ENCODE assay signal across 18 cellular contexts in the genomic region with DNA sequence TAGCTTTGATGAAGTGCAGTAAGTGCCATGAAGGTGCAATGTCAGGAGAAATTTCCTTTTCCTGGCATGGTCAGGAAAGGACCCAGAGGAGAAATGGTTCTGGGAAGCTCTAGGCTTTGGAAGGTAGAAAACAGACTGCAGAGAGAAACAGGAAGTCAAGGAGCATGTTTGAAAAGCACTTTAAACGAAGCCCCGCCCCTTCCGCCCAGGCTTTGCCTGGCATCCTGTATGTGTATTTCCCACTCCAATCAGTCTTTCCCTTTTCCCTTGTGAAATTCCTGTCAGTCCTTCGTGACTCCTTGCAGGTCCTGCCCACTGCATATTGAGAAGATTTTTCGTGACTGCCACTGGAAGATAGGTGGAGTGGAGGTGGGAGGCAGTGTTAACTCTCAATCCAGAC.
DNase-seq lines count a peak whose midpoint lies in the region; ATAC-seq and TF ChIP-seq lines count a peak whose summit lies in the region.
"Had no signal": no experiment of that assay in that cellular context is flagged by ENCODE, and none has a peak within 500 bp of the region (broad histone marks: within the 10 kb centered on the region; RNA-seq: fewer than 3 reads in every experiment).

No MANE protein-coding gene starts in this region.

- H3K36me3 Mint-ChIP-seq in endothelial cell (ENCODE audit: low read depth, unreplicated experiment) = peaks cover 4% of the 10 kb centered on the region
- H3K36me3 Mint-ChIP-seq in activated CD4-positive, alpha-beta T cell treated with anti-CD3 and anti-CD28 coated beads for 36 hours (ENCODE audit: low read depth) = no peaks in the 10 kb centered on the region

- DNase-seq in NCI-H1417 (lab: John Stamatoyannopoulos, UW) (peak in 2 of 3 experiments; percentile 14 to 26), NCI-H1417 treated with DMSO at 0.1 percent for 48 hours (lab: John Stamatoyannopoulos, UW) (no peak), NCI-H69 (lab: John Stamatoyannopoulos, UW) (peak; percentile 4), endothelial cell (ENCODE audit: low spot score) (peak; percentile 62), pulmonary artery endothelial cell (ENCODE audit: low read depth, low spot score) (peak; percentile 48), hepatic stellate cell (ENCODE audit: low spot score) (no peak), HPDE6-E6E7 (ENCODE audit: extremely low spot score) (no peak)
- no peak for DNase-seq in activated CD4-positive, alpha-beta T cell treated with anti-CD3 and anti-CD28 coated beads for 36 hours
- DNase-seq: activated effector memory CD4-positive, alpha-beta T cell treated with Interleukin-2 at 50 U/mL for 16 hours; DMS79; effector CD4-positive, alpha-beta T cell; midbrain; NCI-H1930; NCI-H82; stimulated activated naive CD8-positive, alpha-beta T cell treated with anti-CD3 and anti-CD28 coated beads, Interleukin-15, Interleukin-2, amounts not matched to agents 100 U/mL and 50 U/mL, for 24 hours had no signal

- H3K27ac Mint-ChIP-seq in endothelial cell (ENCODE audit: unreplicated experiment) = peak overlapping the region; percentile 98
- H3K27ac Mint-ChIP-seq in activated CD4-positive, alpha-beta T cell treated with anti-CD3 and anti-CD28 coated beads for 36 hours = no peak overlapping the region
- H3K27ac Mint-ChIP-seq: T-helper 1 cell treated with Interleukin-12 subunit alpha and Interleukin-12 subunit beta and Interleukin-4 antibody, amounts not matched to agents 30 μg/mL and 1 μg/mL, for 36 hours had no signal

- no peaks in the 10 kb centered on the region for H3K27me3 Mint-ChIP-seq in endothelial cell (ENCODE audit: unreplicated experiment)
- no peaks in the 10 kb centered on the region for H3K27me3 Mint-ChIP-seq in activated CD4-positive, alpha-beta T cell treated with anti-CD3 and anti-CD28 coated beads for 36 hours

- peaks cover 28% of the 10 kb centered on the region for H3K4me1 Mint-ChIP-seq in endothelial cell (ENCODE audit: unreplicated experiment)
- no peaks in the 10 kb centered on the region for H3K4me1 Mint-ChIP-seq in activated CD4-positive, alpha-beta T cell treated with anti-CD3 and anti-CD28 coated beads for 36 hours

- peak overlapping the region; percentile 66 for H3K4me3 Mint-ChIP-seq in endothelial cell (ENCODE audit: unreplicated experiment)
- H3K4me3 Mint-ChIP-seq in activated CD4-positive, alpha-beta T cell treated with anti-CD3 and anti-CD28 coated beads for 36 hours = no peak overlapping the region
- H3K4me3 Mint-ChIP-seq: neural crest cell; T-helper 1 cell treated with Interleukin-12 subunit alpha and Interleukin-12 subunit beta and Interleukin-4 antibody, amounts not matched to agents 30 μg/mL and 1 μg/mL, for 36 hours had no signal

- CTCF ChIA-PET in activated CD4-positive, alpha-beta T cell treated with anti-CD3 and anti-CD28 coated beads for 36 hours (lab: Charles Lee) = no interaction called here

- no peak for TF ChIP-seq CTCF in endothelial cell (IDR thresholded peaks at IDR 0.05; ENCODE audit: unreplicated experiment)

- intact Hi-C loops in activated CD4-positive, alpha-beta T cell treated with anti-CD3 and anti-CD28 coated beads for 36 hours (cut with DNase I, micrococcal nuclease) = no loop called here

- ATAC-seq in activated CD4-positive, alpha-beta T cell treated with anti-CD3 and anti-CD28 coated beads for 36 hours = no peak
- ATAC-seq: activated CD4-positive, CD25-positive, alpha-beta regulatory T cell treated with anti-CD3 and anti-CD28 coated beads, Interleukin-2, amount 50 U/mL, for 24 hours; stimulated activated naive CD8-positive, alpha-beta T cell treated with anti-CD3 and anti-CD28 coated beads, Interleukin-15, Interleukin-2, amounts not matched to agents 100 U/mL and 50 U/mL, for 24 hours had no signal

- H3K9me3 Mint-ChIP-seq in endothelial cell (ENCODE audit: unreplicated experiment) = no peaks in the 10 kb centered on the region
- H3K9me3 Mint-ChIP-seq in activated CD4-positive, alpha-beta T cell treated with anti-CD3 and anti-CD28 coated beads for 36 hours (ENCODE audit: low read depth) = peaks cover 4% of the 10 kb centered on the region
- H3K9me3 Mint-ChIP-seq: T-helper 1 cell treated with Interleukin-12 subunit alpha and Interleukin-12 subunit beta and Interleukin-4 antibody, amounts not matched to agents 30 μg/mL and 1 μg/mL, for 36 hours had no signal

- POLR2A ChIA-PET in activated CD4-positive, alpha-beta T cell treated with anti-CD3 and anti-CD28 coated beads for 36 hours (lab: Charles Lee) = no interaction called here

Comparison
In these comparisons a context has a peak if more than half of its experiments do, and no peak if none do; other contexts are left out.
1. DNase-seq: peak in NCI-H1417 (2 of 3), NCI-H69 (single experiment), endothelial cell (single experiment) and pulmonary artery endothelial cell (single experiment); none in NCI-H1417 treated with DMSO at 0.1 percent for 48 hours (single experiment), hepatic stellate cell (single experiment), activated CD4-positive, alpha-beta T cell treated with anti-CD3 and anti-CD28 coated beads for 36 hours (single experiment) and HPDE6-E6E7 (single experiment).